ENCODE assay signal across 23 cellular contexts in genomic region chr3:144466540-144466939, GRCh38.
"Had no signal": no experiment of that assay in that cellular context is flagged by ENCODE, and none has a peak within 500 bp of the region (broad histone marks: within the 10 kb centered on the region; RNA-seq: fewer than 3 reads in every experiment).

No MANE protein-coding gene starts in this region.

- H3K27ac Mint-ChIP-seq: dendritic cell treated with granulocyte-macrophage colony-stimulating factor and Interleukin-4, amounts not matched to agents 40 ng/mL and 50 ng/mL, for 4 days; effector memory CD8-positive, alpha-beta T cell; immature natural killer cell; naive thymus-derived CD4-positive, alpha-beta T cell had no signal

- H3K27me3 Mint-ChIP-seq: dendritic cell treated with granulocyte-macrophage colony-stimulating factor and Interleukin-4, amounts not matched to agents 40 ng/mL and 50 ng/mL, for 4 days; effector memory CD8-positive, alpha-beta T cell; naive thymus-derived CD4-positive, alpha-beta T cell had no signal

- H3K36me3 ChIP-seq: colonic mucosa, esophagus muscularis mucosa, gastroesophageal sphincter, heart right ventricle, left ventricle myocardium inferior, lower lobe of right lung had no signal

- H3K4me3 Mint-ChIP-seq: dendritic cell treated with granulocyte-macrophage colony-stimulating factor and Interleukin-4, amounts not matched to agents 40 ng/mL and 50 ng/mL, for 4 days; effector memory CD8-positive, alpha-beta T cell; immature natural killer cell; naive thymus-derived CD4-positive, alpha-beta T cell had no signal

- H3K36me3 Mint-ChIP-seq: immature natural killer cell; naive thymus-derived CD4-positive, alpha-beta T cell had no signal

- H3K4me1 ChIP-seq: colonic mucosa, esophagus muscularis mucosa, foreskin keratinocyte, gastroesophageal sphincter, heart right ventricle, left ventricle myocardium inferior, lower lobe of right lung had no signal

- H3K27ac ChIP-seq: colonic mucosa, esophagus muscularis mucosa, foreskin keratinocyte, gastroesophageal sphincter, heart right ventricle, left ventricle myocardium inferior, lower lobe of right lung had no signal

- H3K9me3 Mint-ChIP-seq: dendritic cell treated with granulocyte-macrophage colony-stimulating factor and Interleukin-4, amounts not matched to agents 40 ng/mL and 50 ng/mL, for 4 days; effector memory CD8-positive, alpha-beta T cell; naive thymus-derived CD4-positive, alpha-beta T cell had no signal

- ATAC-seq: effector memory CD8-positive, alpha-beta T cell; gastroesophageal sphincter; heart right ventricle; left colon; left lobe of liver; lower lobe of right lung; naive thymus-derived CD4-positive, alpha-beta T cell had no signal

- H3K4me3 ChIP-seq: colonic mucosa, esophagus muscularis mucosa, gastroesophageal sphincter, heart right ventricle, left ventricle myocardium inferior, lower lobe of right lung had no signal

- H3K4me1 Mint-ChIP-seq: immature natural killer cell; naive thymus-derived CD4-positive, alpha-beta T cell had no signal

- DNase-seq: colonic mucosa; cortex of kidney; effector CD8-positive, alpha-beta T cell; effector memory CD8-positive, alpha-beta T cell; glutamatergic neuron; head of caudate nucleus; heart right ventricle; hypothalamus; immature natural killer cell; islet precursor cell; kidney; kidney glomerular epithelial cell; left colon; left ventricle myocardium inferior; lower lobe of right lung; mesenchymal stem cell; midbrain; naive thymus-derived CD4-positive, alpha-beta T cell had no signal

- H3K27me3 ChIP-seq: colonic mucosa, esophagus muscularis mucosa, foreskin keratinocyte, gastroesophageal sphincter, heart right ventricle had no signal

- H3K9me3 ChIP-seq: colonic mucosa, esophagus muscularis mucosa, gastroesophageal sphincter, left ventricle myocardium inferior, lower lobe of right lung had no signal
